In genomic region chr5:86971034-86971511, GRCh38 we compare ENCODE assay signal across 8 cellular contexts.
DNase-seq lines count a peak whose midpoint lies in the region; ATAC-seq and TF ChIP-seq lines count a peak whose summit lies in the region.

No MANE protein-coding gene starts in this region.

- CTCF ChIA-PET in A673 (lab: Charles Lee) = no interaction called here

- H3K27ac ChIP-seq in A673 (ENCODE audit: low read depth, low read length, poor library complexity, severe bottlenecking) = no peak overlapping the region
- peak overlapping the region in 4 of 59 donors; percentile 1 to 16 (median 10) for H3K27ac ChIP-seq in dorsolateral prefrontal cortex
- H3K27ac ChIP-seq in tibial nerve = no peak overlapping the region

- peak; percentile 56 for TF ChIP-seq CTCF in A673 (conservative IDR thresholded peaks at IDR 0.05; ENCODE audit: low read depth, low read length)
- peak in 46 of 56 donors; percentile 13 to 63 (median 34) for TF ChIP-seq CTCF in dorsolateral prefrontal cortex (IDR thresholded peaks at IDR 0.05 in 54 of 56, conservative IDR thresholded peaks at IDR 0.05 in 2 of 56; ENCODE audit: low read depth in 1 of 56, partially characterized antibody in 56 of 56)
- peak in 3 of 5 experiments; percentile 16 to 41 (median 27) for TF ChIP-seq CTCF in tibial nerve (IDR thresholded peaks at IDR 0.05)

- H3K36me3 ChIP-seq in A673 (ENCODE audit: insufficient read depth, low read length, poor library complexity, severe bottlenecking) (no peaks in the 10 kb centered on the region), tibial nerve (no peaks in the 10 kb centered on the region)

- WGBS in tibial nerve, 2 donors = 34 to 43% methylated on average over 4 of the region's 4 CpGs

- no peak overlapping the region for H3K4me3 ChIP-seq in A673 (ENCODE audit: low read depth, low read length, poor library complexity, severe bottlenecking)
- H3K4me3 ChIP-seq in Jurkat, Clone E6-1 (ENCODE audit: low read length) = no peak overlapping the region
- H3K4me3 ChIP-seq in dorsolateral prefrontal cortex = no peak overlapping the region
- no peak overlapping the region for H3K4me3 ChIP-seq in tibial nerve

- DNase-seq in A673 (ENCODE audit: low spot score) (peak; percentile 44), dorsolateral prefrontal cortex (no peak), tibial nerve (ENCODE audit: low spot score in 2 of 2) (no peak), GDM1 (lab: John Stamatoyannopoulos, UW) (no peak), NCI-H510A treated with DMSO at 0.1 percent for 48 hours (lab: John Stamatoyannopoulos, UW) (no peak)
- peak; percentile 14 for DNase-seq in Jurkat, Clone E6-1 (ENCODE audit: low read depth, low spot score)

- H3K4me1 ChIP-seq in A673 (ENCODE audit: insufficient read depth, low read length, poor library complexity, severe bottlenecking) = no peaks in the 10 kb centered on the region
- peaks cover 0 to 37% (median 0%) of the 10 kb centered on the region in 4 donors for H3K4me1 ChIP-seq in tibial nerve

- TF ChIP-seq POLR2A in GM18505 (IDR thresholded peaks at IDR 0.05; ENCODE audit: borderline replicate concordance, extremely low read depth, insufficient read depth, insufficient read length) (no peak), tibial nerve (IDR thresholded peaks at IDR 0.05) (no peak)

- peak in 1 of 2 donors; percentile 43 for TF ChIP-seq EP300 in tibial nerve (IDR thresholded peaks at IDR 0.05)

- intact Hi-C loops in A673 (cut with micrococcal nuclease; ENCODE audit: unreplicated experiment) (loop anchor here (2.0 kb wide), 2 partner anchors 42 to 90 kb away; no protein-coding TSS in a partner anchor), dorsolateral prefrontal cortex (cut with DNase I) (loop anchor here (5.0 kb wide), 2 partner anchors 46 to 89 kb away; no protein-coding TSS in a partner anchor)

- H3K9me3 ChIP-seq in A673 (ENCODE audit: low read depth, low read length, poor library complexity, severe bottlenecking) = no peaks in the 10 kb centered on the region
- H3K9me3 ChIP-seq in tibial nerve = no peaks in the 10 kb centered on the region

- POLR2A ChIA-PET in A673 (lab: Charles Lee; ENCODE audit: low non-redundant PET) = no interaction called here

- peak; percentile 50 for ATAC-seq in GM18505 (IDR thresholded peaks at IDR 0.05; ENCODE audit: unreplicated experiment)
- no peak for ATAC-seq in GM18861 (IDR thresholded peaks at IDR 0.05; ENCODE audit: unreplicated experiment)

- H3K27me3 ChIP-seq in A673 (replicated peaks; ENCODE audit: insufficient read depth, low read depth, low read length, poor library complexity) = no peaks in the 10 kb centered on the region
- H3K27me3 ChIP-seq in dorsolateral prefrontal cortex = no peaks in the 10 kb centered on the region
- no peaks in the 10 kb centered on the region for H3K27me3 ChIP-seq in tibial nerve

- BruUV-seq in A673 (replicated peaks; lab: Mats Ljungman, UMichigan) = no TSS peak

Comparison
In these comparisons a context has a peak if more than half of its experiments do, and no peak if none do; other contexts are left out.
1. DNase-seq: peak in A673 (single experiment) and Jurkat, Clone E6-1 (single experiment); none in dorsolateral prefrontal cortex (0 of 10), tibial nerve (0 of 2), GDM1 (single experiment) and NCI-H510A treated with DMSO at 0.1 percent for 48 hours (single experiment).
2. Peak in every context shown above with its lines, with median percentiles within 50 percentile points of each other: CTCF ChIP-seq.